Comparison of ENCODE assay signal across 28 cellular contexts in genomic region chr10:29961351-29961750, GRCh38.
"Had no signal": no experiment of that assay in that cellular context is flagged by ENCODE, and none has a peak within 500 bp of the region (broad histone marks: within the 10 kb centered on the region; RNA-seq: fewer than 3 reads in every experiment).

No MANE protein-coding gene starts in this region.

- H3K36me3 Mint-ChIP-seq: activated CD8-positive, alpha-beta memory T cell treated with anti-CD3 and anti-CD28 coated beads, Interleukin-2, amount 10 ng/mL, durations not matched to agents 7 days and 5 days; activated naive CD4-positive, alpha-beta T cell treated with anti-CD3 and anti-CD28 coated beads, Interleukin-2, amount 10 ng/mL, durations not matched to agents 7 days and 5 days; activated naive CD4-positive, alpha-beta T cell treated with anti-CD3 and anti-CD28 coated beads, Interleukin-2, amount 50 U/mL, for 72 hours; activated naive CD8-positive, alpha-beta T cell treated with anti-CD3 and anti-CD28 coated beads, Interleukin-2, amount 10 ng/mL, durations not matched to agents 7 days and 5 days had no signal

- DNase-seq: activated CD4-positive, alpha-beta memory T cell treated with anti-CD3 and anti-CD28 coated beads for 36 hours; activated CD4-positive, alpha-beta T cell treated with anti-CD3 and anti-CD28 coated beads for 36 hours; activated CD4-positive, alpha-beta T cell treated with anti-CD3 and anti-CD28 coated beads, Interleukin-2, amount 10 ng/mL, durations not matched to agents 24 days and 14 days; activated CD4-positive, CD25-positive, alpha-beta regulatory T cell; activated CD4-positive, CD25-positive, alpha-beta regulatory T cell treated with anti-CD3 and anti-CD28 coated beads, Interleukin-2, amount 50 U/mL, for 72 hours; activated CD8-positive, alpha-beta memory T cell treated with anti-CD3 and anti-CD28 coated beads, Interleukin-2, amount 10 ng/mL, durations not matched to agents 7 days and 5 days; activated CD8-positive, alpha-beta memory T cell treated with anti-CD3 and anti-CD28 coated beads, Interleukin-2, amount 50 U/mL, for 4 hours; activated CD8-positive, alpha-beta T cell treated with anti-CD3 and anti-CD28 coated beads, Interleukin-2, amount 10 ng/mL, durations not matched to agents 7 days and 5 days; activated gamma-delta T cell; activated naive CD4-positive, alpha-beta T cell; activated naive CD4-positive, alpha-beta T cell treated with anti-CD3 and anti-CD28 coated beads, Interleukin-2, amount 10 ng/mL, durations not matched to agents 7 days and 5 days; activated naive CD8-positive, alpha-beta T cell treated with anti-CD3 and anti-CD28 coated beads, Interleukin-2, amount 10 ng/mL, durations not matched to agents 7 days and 5 days; activated T-cell treated with anti-CD3 and anti-CD28 coated beads, Interleukin-2, amount 50 U/mL, for 1 hour; activated T-cell treated with anti-CD3 and anti-CD28 coated beads, Interleukin-2, amount 50 U/mL, for 72 hours; amniotic stem cell; anterior cingulate cortex; brain microvascular endothelial cell; dorsolateral prefrontal cortex; effector memory CD4-positive, alpha-beta T cell; endodermal cell; foreskin fibroblast; head of caudate nucleus; T-helper 2 cell had no signal

- H3K4me3 Mint-ChIP-seq: activated CD4-positive, alpha-beta memory T cell treated with anti-CD3 and anti-CD28 coated beads for 36 hours; activated CD4-positive, alpha-beta T cell treated with anti-CD3 and anti-CD28 coated beads for 36 hours; activated CD4-positive, alpha-beta T cell treated with anti-CD3 and anti-CD28 coated beads, Interleukin-2, amount 10 ng/mL, durations not matched to agents 24 days and 14 days; activated CD8-positive, alpha-beta memory T cell treated with anti-CD3 and anti-CD28 coated beads, Interleukin-2, amount 10 ng/mL, durations not matched to agents 7 days and 5 days; activated CD8-positive, alpha-beta T cell treated with anti-CD3 and anti-CD28 coated beads, Interleukin-2, amount 10 ng/mL, durations not matched to agents 7 days and 5 days; activated naive CD4-positive, alpha-beta T cell treated with anti-CD3 and anti-CD28 coated beads, Interleukin-2, amount 10 ng/mL, durations not matched to agents 7 days and 5 days; activated naive CD8-positive, alpha-beta T cell treated with anti-CD3 and anti-CD28 coated beads, Interleukin-2, amount 10 ng/mL, durations not matched to agents 7 days and 5 days; activated T-cell treated with anti-CD3 and anti-CD28 coated beads, Interleukin-2, amount 50 U/mL, for 72 hours; central memory CD8-positive, alpha-beta T cell; dendritic cell treated with granulocyte-macrophage colony-stimulating factor and Interleukin-4, amounts not matched to agents 40 ng/mL and 50 ng/mL, for 4 days; endodermal cell had no signal

- H3K27me3 ChIP-seq: brain microvascular endothelial cell had no signal

- H3K27me3 Mint-ChIP-seq: activated CD4-positive, alpha-beta T cell treated with anti-CD3 and anti-CD28 coated beads for 36 hours; activated CD8-positive, alpha-beta memory T cell treated with anti-CD3 and anti-CD28 coated beads, Interleukin-2, amount 10 ng/mL, durations not matched to agents 7 days and 5 days; dendritic cell treated with granulocyte-macrophage colony-stimulating factor and Interleukin-4, amounts not matched to agents 40 ng/mL and 50 ng/mL, for 4 days had no signal

- H3K9me3 Mint-ChIP-seq: activated CD4-positive, alpha-beta T cell treated with anti-CD3 and anti-CD28 coated beads, Interleukin-2, amount 10 ng/mL, durations not matched to agents 24 days and 14 days; activated naive CD4-positive, alpha-beta T cell treated with anti-CD3 and anti-CD28 coated beads, Interleukin-2, amount 10 ng/mL, durations not matched to agents 7 days and 5 days; activated naive CD8-positive, alpha-beta T cell treated with anti-CD3 and anti-CD28 coated beads, Interleukin-2, amount 10 ng/mL, durations not matched to agents 7 days and 5 days; activated T-cell treated with anti-CD3 and anti-CD28 coated beads, Interleukin-2, amount 50 U/mL, for 72 hours; central memory CD8-positive, alpha-beta T cell; dendritic cell treated with granulocyte-macrophage colony-stimulating factor and Interleukin-4, amounts not matched to agents 40 ng/mL and 50 ng/mL, for 4 days had no signal

- H3K4me3 ChIP-seq: coronary artery, dorsolateral prefrontal cortex had no signal

- H3K36me3 ChIP-seq: brain microvascular endothelial cell had no signal

- H3K4me1 Mint-ChIP-seq: activated CD4-positive, alpha-beta T cell treated with anti-CD3 and anti-CD28 coated beads for 36 hours; activated CD4-positive, alpha-beta T cell treated with anti-CD3 and anti-CD28 coated beads, Interleukin-2, amount 10 ng/mL, durations not matched to agents 24 days and 14 days; activated CD8-positive, alpha-beta memory T cell treated with anti-CD3 and anti-CD28 coated beads, Interleukin-2, amount 10 ng/mL, durations not matched to agents 7 days and 5 days; activated naive CD4-positive, alpha-beta T cell treated with anti-CD3 and anti-CD28 coated beads, Interleukin-2, amount 10 ng/mL, durations not matched to agents 7 days and 5 days; activated naive CD8-positive, alpha-beta T cell treated with anti-CD3 and anti-CD28 coated beads, Interleukin-2, amount 10 ng/mL, durations not matched to agents 7 days and 5 days; central memory CD8-positive, alpha-beta T cell; endodermal cell had no signal

- H3K27ac Mint-ChIP-seq: activated CD4-positive, alpha-beta memory T cell treated with anti-CD3 and anti-CD28 coated beads for 36 hours; activated CD4-positive, alpha-beta T cell treated with anti-CD3 and anti-CD28 coated beads for 36 hours; activated CD4-positive, alpha-beta T cell treated with anti-CD3 and anti-CD28 coated beads, Interleukin-2, amount 10 ng/mL, durations not matched to agents 24 days and 14 days; activated CD8-positive, alpha-beta memory T cell treated with anti-CD3 and anti-CD28 coated beads, Interleukin-2, amount 10 ng/mL, durations not matched to agents 7 days and 5 days; activated CD8-positive, alpha-beta T cell treated with anti-CD3 and anti-CD28 coated beads, Interleukin-2, amount 10 ng/mL, durations not matched to agents 7 days and 5 days; activated naive CD4-positive, alpha-beta T cell treated with anti-CD3 and anti-CD28 coated beads, Interleukin-2, amount 10 ng/mL, durations not matched to agents 7 days and 5 days; activated naive CD4-positive, alpha-beta T cell treated with anti-CD3 and anti-CD28 coated beads, Interleukin-2, amount 50 U/mL, for 72 hours; activated naive CD8-positive, alpha-beta T cell treated with anti-CD3 and anti-CD28 coated beads, Interleukin-2, amount 10 ng/mL, durations not matched to agents 7 days and 5 days; activated T-cell treated with anti-CD3 and anti-CD28 coated beads, Interleukin-2, amount 50 U/mL, for 72 hours; dendritic cell treated with granulocyte-macrophage colony-stimulating factor and Interleukin-4, amounts not matched to agents 40 ng/mL and 50 ng/mL, for 4 days; endodermal cell had no signal

- ATAC-seq: activated CD4-positive, alpha-beta T cell treated with anti-CD3 and anti-CD28 coated beads for 36 hours; activated CD8-positive, alpha-beta memory T cell treated with anti-CD3 and anti-CD28 coated beads, Interleukin-2, amount 10 ng/mL, durations not matched to agents 7 days and 5 days; activated CD8-positive, alpha-beta T cell treated with anti-CD3 and anti-CD28 coated beads, Interleukin-2, amount 10 ng/mL, durations not matched to agents 7 days and 5 days; activated naive CD4-positive, alpha-beta T cell treated with anti-CD3 and anti-CD28 coated beads, Interleukin-2, amount 50 U/mL, for 72 hours; activated T-cell treated with anti-CD3 and anti-CD28 coated beads, Interleukin-2, amount 50 U/mL, for 72 hours; esophagus mucosa had no signal

- H3K27ac ChIP-seq: brain microvascular endothelial cell, coronary artery, dorsolateral prefrontal cortex had no signal
